ENCODE assay signal across 1 cellular context in the genomic region with DNA sequence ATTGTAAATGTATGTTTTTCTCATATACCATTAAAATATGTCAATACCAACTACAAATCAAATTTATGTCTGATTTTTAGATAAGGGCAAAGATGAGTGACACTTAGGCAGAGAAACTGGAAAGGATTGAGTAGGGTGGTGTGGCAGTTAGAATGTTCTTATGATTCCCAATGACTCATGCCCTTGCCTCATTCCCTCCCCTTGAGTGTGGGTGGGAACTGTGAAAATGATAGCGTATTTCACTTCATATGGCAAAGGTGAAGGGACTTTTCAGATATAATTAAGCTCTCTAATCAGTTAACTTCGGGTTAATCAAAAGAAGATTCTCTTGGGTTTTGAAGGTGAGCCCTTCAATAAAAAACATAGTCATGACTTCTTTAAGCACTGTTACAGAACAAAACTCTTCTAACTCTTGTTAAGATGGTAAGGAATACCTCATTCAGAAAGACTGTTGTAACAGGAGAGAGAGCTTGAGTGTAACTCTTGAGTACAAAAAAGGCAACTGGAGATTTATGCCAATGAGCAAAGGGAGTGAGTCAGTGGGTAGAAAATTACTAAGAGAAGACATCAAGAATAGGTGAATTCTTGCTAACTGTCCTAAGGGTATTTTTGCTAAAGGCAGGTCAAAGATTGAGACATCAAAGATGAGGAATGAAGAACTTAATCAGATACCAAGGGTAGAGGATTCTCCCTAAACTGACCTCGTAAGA.
TF ChIP-seq lines count a peak whose summit lies in the region.

No MANE protein-coding gene starts in this region.

TF ChIP-seq in GM23338, 12 proteins besides CTCF, POLR2A, EP300 and RAD21:
- TF ChIP-seq ETS1 (IDR thresholded peaks at IDR 0.05) (no peak), ZNF114 (CRISPR knock-in tag; IDR thresholded peaks at IDR 0.05) (no peak), NANOG (IDR thresholded peaks at IDR 0.05; ENCODE audit: borderline replicate concordance) (no peak), ZNF331 (CRISPR knock-in tag; IDR thresholded peaks at IDR 0.05; ENCODE audit: low read depth) (no peak), EZH2phosphoT487 (IDR thresholded peaks at IDR 0.05; ENCODE audit: unreplicated experiment) (no peak), CREB1 (CRISPR knock-in tag; IDR thresholded peaks at IDR 0.05; ENCODE audit: low read depth) (no peak)
